In the genomic region with DNA sequence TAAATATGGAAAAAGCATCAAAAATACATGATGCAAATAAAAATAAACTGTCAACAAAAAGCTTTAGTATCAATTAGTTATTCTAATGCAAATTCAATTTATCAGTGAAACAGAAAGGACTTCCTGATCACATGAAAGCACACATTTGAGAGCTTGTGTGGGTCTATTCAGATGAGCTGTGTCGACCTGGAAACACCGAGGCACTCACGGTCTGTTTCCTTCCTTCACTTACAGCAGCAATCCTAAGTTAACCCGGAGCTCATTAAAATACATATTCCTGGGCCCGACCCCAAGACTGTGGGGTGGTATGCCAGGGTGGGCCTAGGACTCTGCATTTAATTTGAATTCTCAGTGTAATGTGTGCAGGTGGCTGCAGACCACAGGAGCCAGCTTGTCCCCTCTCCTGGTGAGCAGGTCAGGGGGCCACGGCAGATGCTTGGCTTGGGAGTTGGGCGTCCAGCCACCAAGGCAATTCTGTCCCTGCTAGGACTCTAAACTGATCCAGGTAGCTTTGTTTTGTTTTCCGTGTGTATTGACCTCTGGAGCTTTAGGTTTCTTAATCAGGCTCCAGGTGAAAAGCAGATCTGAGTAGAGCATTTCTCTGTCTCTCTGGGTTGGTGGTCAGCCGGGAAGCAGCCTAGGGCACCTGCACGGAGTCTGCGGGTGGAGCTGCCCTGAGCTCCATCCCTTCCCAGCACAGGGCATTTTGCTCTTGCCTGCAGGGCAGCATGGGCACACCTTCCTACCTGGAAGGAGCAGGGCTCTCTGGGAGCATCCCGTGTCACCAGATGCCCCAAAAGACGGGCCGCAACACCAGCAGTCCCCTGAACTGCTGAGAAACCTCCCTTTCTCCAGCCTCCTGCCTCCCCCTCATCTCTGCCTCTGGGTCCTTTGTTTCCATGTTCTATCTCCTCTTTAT, we compare ENCODE assay signal across 1 cellular context.
TF ChIP-seq lines count a peak whose summit lies in the region.

No MANE protein-coding gene starts in this region.

TF ChIP-seq in HepG2, 621 proteins besides CTCF, POLR2A, EP300 and RAD21:
- TF ChIP-seq SMAD9 (CRISPR knock-in tag; IDR thresholded peaks at IDR 0.05) (no peak), ZFP41 (CRISPR knock-in tag; IDR thresholded peaks at IDR 0.05; ENCODE audit: borderline replicate concordance) (no peak), ZFX (CRISPR knock-in tag; IDR thresholded peaks at IDR 0.05; ENCODE audit: low read depth) (no peak), RBAK (CRISPR knock-in tag; IDR thresholded peaks at IDR 0.05) (no peak), ZFP36L2 (CRISPR knock-in tag; IDR thresholded peaks at IDR 0.05) (no peak), ZNF556 (CRISPR knock-in tag; IDR thresholded peaks at IDR 0.05; ENCODE audit: borderline replicate concordance) (no peak), SIX1 (CRISPR knock-in tag; IDR thresholded peaks at IDR 0.05; ENCODE audit: borderline replicate concordance) (no peak), SPEN (CRISPR knock-in tag; IDR thresholded peaks at IDR 0.05; ENCODE audit: low read depth) (no peak), FOXJ3 (CRISPR knock-in tag; IDR thresholded peaks at IDR 0.05; ENCODE audit: borderline replicate concordance) (no peak), HES4 (CRISPR knock-in tag; IDR thresholded peaks at IDR 0.05; ENCODE audit: borderline replicate concordance) (no peak), NPAS2 (CRISPR knock-in tag; IDR thresholded peaks at IDR 0.05; ENCODE audit: borderline replicate concordance) (no peak), ZNF136 (CRISPR knock-in tag; IDR thresholded peaks at IDR 0.05; ENCODE audit: low read depth) (no peak), ZNF335 (CRISPR knock-in tag; IDR thresholded peaks at IDR 0.05) (no peak)
- TF ChIP-seq, protein P1, sequence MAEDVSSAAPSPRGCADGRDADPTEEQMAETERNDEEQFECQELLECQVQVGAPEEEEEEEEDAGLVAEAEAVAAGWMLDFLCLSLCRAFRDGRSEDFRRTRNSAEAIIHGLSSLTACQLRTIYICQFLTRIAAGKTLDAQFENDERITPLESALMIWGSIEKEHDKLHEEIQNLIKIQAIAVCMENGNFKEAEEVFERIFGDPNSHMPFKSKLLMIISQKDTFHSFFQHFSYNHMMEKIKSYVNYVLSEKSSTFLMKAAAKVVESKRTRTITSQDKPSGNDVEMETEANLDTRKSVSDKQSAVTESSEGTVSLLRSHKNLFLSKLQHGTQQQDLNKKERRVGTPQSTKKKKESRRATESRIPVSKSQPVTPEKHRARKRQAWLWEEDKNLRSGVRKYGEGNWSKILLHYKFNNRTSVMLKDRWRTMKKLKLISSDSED (CRISPR knock-in tag; IDR thresholded peaks at IDR 0.05) = no peak
- TF ChIP-seq, protein P2, sequence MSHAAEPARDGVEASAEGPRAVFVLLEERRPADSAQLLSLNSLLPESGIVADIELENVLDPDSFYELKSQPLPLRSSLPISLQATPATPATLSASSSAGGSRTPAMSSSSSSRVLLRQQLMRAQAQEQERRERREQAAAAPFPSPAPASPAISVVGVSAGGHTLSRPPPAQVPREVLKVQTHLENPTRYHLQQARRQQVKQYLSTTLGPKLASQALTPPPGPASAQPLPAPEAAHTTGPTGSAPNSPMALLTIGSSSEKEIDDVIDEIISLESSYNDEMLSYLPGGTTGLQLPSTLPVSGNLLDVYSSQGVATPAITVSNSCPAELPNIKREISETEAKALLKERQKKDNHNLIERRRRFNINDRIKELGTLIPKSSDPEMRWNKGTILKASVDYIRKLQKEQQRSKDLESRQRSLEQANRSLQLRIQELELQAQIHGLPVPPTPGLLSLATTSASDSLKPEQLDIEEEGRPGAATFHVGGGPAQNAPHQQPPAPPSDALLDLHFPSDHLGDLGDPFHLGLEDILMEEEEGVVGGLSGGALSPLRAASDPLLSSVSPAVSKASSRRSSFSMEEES (CRISPR knock-in tag; IDR thresholded peaks at IDR 0.05) = no peak
- TF ChIP-seq, protein P3, sequence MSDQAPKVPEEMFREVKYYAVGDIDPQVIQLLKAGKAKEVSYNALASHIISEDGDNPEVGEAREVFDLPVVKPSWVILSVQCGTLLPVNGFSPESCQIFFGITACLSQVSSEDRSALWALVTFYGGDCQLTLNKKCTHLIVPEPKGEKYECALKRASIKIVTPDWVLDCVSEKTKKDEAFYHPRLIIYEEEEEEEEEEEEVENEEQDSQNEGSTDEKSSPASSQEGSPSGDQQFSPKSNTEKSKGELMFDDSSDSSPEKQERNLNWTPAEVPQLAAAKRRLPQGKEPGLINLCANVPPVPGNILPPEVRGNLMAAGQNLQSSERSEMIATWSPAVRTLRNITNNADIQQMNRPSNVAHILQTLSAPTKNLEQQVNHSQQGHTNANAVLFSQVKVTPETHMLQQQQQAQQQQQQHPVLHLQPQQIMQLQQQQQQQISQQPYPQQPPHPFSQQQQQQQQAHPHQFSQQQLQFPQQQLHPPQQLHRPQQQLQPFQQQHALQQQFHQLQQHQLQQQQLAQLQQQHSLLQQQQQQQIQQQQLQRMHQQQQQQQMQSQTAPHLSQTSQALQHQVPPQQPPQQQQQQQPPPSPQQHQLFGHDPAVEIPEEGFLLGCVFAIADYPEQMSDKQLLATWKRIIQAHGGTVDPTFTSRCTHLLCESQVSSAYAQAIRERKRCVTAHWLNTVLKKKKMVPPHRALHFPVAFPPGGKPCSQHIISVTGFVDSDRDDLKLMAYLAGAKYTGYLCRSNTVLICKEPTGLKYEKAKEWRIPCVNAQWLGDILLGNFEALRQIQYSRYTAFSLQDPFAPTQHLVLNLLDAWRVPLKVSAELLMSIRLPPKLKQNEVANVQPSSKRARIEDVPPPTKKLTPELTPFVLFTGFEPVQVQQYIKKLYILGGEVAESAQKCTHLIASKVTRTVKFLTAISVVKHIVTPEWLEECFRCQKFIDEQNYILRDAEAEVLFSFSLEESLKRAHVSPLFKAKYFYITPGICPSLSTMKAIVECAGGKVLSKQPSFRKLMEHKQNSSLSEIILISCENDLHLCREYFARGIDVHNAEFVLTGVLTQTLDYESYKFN (CRISPR knock-in tag; conservative IDR thresholded peaks at IDR 0.05) = no peak
- TF ChIP-seq, protein P4, sequence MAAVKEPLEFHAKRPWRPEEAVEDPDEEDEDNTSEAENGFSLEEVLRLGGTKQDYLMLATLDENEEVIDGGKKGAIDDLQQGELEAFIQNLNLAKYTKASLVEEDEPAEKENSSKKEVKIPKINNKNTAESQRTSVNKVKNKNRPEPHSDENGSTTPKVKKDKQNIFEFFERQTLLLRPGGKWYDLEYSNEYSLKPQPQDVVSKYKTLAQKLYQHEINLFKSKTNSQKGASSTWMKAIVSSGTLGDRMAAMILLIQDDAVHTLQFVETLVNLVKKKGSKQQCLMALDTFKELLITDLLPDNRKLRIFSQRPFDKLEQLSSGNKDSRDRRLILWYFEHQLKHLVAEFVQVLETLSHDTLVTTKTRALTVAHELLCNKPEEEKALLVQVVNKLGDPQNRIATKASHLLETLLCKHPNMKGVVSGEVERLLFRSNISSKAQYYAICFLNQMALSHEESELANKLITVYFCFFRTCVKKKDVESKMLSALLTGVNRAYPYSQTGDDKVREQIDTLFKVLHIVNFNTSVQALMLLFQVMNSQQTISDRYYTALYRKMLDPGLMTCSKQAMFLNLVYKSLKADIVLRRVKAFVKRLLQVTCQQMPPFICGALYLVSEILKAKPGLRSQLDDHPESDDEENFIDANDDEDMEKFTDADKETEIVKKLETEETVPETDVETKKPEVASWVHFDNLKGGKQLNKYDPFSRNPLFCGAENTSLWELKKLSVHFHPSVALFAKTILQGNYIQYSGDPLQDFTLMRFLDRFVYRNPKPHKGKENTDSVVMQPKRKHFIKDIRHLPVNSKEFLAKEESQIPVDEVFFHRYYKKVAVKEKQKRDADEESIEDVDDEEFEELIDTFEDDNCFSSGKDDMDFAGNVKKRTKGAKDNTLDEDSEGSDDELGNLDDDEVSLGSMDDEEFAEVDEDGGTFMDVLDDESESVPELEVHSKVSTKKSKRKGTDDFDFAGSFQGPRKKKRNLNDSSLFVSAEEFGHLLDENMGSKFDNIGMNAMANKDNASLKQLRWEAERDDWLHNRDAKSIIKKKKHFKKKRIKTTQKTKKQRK (IDR thresholded peaks at IDR 0.05; ENCODE audit: low read length) = no peak
- TF ChIP-seq, protein P5, sequence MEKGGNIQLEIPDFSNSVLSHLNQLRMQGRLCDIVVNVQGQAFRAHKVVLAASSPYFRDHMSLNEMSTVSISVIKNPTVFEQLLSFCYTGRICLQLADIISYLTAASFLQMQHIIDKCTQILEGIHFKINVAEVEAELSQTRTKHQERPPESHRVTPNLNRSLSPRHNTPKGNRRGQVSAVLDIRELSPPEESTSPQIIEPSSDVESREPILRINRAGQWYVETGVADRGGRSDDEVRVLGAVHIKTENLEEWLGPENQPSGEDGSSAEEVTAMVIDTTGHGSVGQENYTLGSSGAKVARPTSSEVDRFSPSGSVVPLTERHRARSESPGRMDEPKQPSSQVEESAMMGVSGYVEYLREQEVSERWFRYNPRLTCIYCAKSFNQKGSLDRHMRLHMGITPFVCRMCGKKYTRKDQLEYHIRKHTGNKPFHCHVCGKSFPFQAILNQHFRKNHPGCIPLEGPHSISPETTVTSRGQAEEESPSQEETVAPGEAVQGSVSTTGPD (CRISPR knock-in tag; IDR thresholded peaks at IDR 0.05) = no peak
- TF ChIP-seq, protein P6, sequence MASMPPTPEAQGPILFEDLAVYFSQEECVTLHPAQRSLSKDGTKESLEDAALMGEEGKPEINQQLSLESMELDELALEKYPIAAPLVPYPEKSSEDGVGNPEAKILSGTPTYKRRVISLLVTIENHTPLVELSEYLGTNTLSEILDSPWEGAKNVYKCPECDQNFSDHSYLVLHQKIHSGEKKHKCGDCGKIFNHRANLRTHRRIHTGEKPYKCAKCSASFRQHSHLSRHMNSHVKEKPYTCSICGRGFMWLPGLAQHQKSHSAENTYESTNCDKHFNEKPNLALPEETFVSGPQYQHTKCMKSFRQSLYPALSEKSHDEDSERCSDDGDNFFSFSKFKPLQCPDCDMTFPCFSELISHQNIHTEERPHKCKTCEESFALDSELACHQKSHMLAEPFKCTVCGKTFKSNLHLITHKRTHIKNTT (CRISPR knock-in tag; IDR thresholded peaks at IDR 0.05) = no peak
- TF ChIP-seq, protein P7, sequence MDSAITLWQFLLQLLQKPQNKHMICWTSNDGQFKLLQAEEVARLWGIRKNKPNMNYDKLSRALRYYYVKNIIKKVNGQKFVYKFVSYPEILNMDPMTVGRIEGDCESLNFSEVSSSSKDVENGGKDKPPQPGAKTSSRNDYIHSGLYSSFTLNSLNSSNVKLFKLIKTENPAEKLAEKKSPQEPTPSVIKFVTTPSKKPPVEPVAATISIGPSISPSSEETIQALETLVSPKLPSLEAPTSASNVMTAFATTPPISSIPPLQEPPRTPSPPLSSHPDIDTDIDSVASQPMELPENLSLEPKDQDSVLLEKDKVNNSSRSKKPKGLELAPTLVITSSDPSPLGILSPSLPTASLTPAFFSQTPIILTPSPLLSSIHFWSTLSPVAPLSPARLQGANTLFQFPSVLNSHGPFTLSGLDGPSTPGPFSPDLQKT (CRISPR knock-in tag; IDR thresholded peaks at IDR 0.05; ENCODE audit: borderline replicate concordance) = no peak
